In the genomic region with DNA sequence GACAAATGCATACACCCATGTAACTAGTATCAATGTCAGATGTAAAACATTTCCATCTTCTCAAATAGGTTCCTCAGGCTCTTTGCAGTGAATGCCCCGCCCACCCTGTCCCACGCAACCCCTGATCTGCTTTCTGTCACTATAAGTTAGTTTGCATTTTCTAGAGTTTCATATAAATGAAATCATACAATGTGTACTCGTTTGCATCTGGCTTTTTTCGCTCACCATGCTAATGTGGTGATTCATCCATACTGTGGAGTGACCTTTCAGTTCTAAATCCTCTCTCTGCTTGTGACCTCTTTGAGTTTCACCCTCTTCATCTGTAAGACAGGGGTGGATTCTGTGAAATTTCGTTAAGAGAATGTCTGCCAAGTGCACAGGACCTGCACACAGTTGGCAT, we compare ENCODE assay signal across 19 cellular contexts. TPM values are rescaled to one million over a fixed set of nuclear protein-coding genes. Genes with fewer than 3 reads are reported as not detected.
DNase-seq lines count a peak whose midpoint lies in the region; ATAC-seq lines count a peak whose summit lies in the region.
"Had no signal": no experiment of that assay in that cellular context is flagged by ENCODE, and none has a peak within 500 bp of the region (broad histone marks: within the 10 kb centered on the region; RNA-seq: fewer than 3 reads in every experiment).

No MANE protein-coding gene starts in this region.

- H3K9me3 ChIP-seq in MG63: peaks cover 3% of the 10 kb centered on the region; the same call in 1 of the 2 replicates
- H3K9me3 ChIP-seq: gastrocnemius medialis, Peyer's patch, prostate gland had no signal

- H3K4me3 Mint-ChIP-seq in activated naive CD4-positive, alpha-beta T cell treated with anti-CD3 and anti-CD28 coated beads for 36 hours: no peak overlapping the region
- H3K4me3 Mint-ChIP-seq in stimulated activated effector memory CD8-positive, alpha-beta T cell treated with anti-CD3 and anti-CD28 coated beads, Interleukin-12 subunit alpha, Interleukin-12 subunit beta, amount 100 ng/mL, for 72 hours: no peak overlapping the region
- H3K4me3 Mint-ChIP-seq: activated naive CD4-positive, alpha-beta T cell treated with anti-CD3 and anti-CD28 coated beads, Interleukin-2, amount 50 U/mL, for 24 hours; stimulated activated naive CD8-positive, alpha-beta T cell treated with anti-CD3 and anti-CD28 coated beads, Interleukin-15, Interleukin-2, amounts not matched to agents 100 ng/mL and 50 ng/mL, for 24 hours; T-helper 2 cell treated with Interferon-gamma antibody and Interleukin-4, amounts not matched to agents 5 μg/mL and 100 μg/mL, for 36 hours had no signal

- intact Hi-C loops in activated naive CD4-positive, alpha-beta T cell treated with anti-CD3 and anti-CD28 coated beads for 36 hours (cut with micrococcal nuclease): no loop called here

- peaks cover 15% of the 10 kb centered on the region for H3K27me3 Mint-ChIP-seq in activated naive CD4-positive, alpha-beta T cell treated with anti-CD3 and anti-CD28 coated beads for 36 hours (ENCODE audit: low read depth)

- no peak for DNase-seq in activated naive CD4-positive, alpha-beta T cell treated with anti-CD3 and anti-CD28 coated beads, Interleukin-2, amount 50 U/mL, for 72 hours (ENCODE audit: low spot score in 2 of 2)
- no peak for DNase-seq in activated naive CD4-positive, alpha-beta T cell treated with anti-CD3 and anti-CD28 coated beads for 36 hours
- DNase-seq in MG63 (peak; percentile 9), dedifferentiated amniotic fluid mesenchymal stem cell (ENCODE audit: extremely low spot score) (peak; percentile 76), DMS 273 treated with DMSO at 0.1 percent for 48 hours (lab: John Stamatoyannopoulos, UW) (no peak), NCI-H1417 treated with DMSO at 0.1 percent for 48 hours (lab: John Stamatoyannopoulos, UW) (no peak)
- DNase-seq in stimulated activated effector memory CD8-positive, alpha-beta T cell treated with anti-CD3 and anti-CD28 coated beads, Interleukin-12 subunit alpha, Interleukin-12 subunit beta, amount 100 ng/mL, for 72 hours (ENCODE audit: low spot score in 2 of 2): no peak
- DNase-seq: AML-193; dermis blood vessel endothelial cell; DND-41; gastrocnemius medialis; NCI-H1417; Peyer's patch; stimulated activated CD4-positive, alpha-beta T cell treated with anti-CD3 and anti-CD28 coated beads, Interleukin-4, amount 100 ng/mL, for 1 hour had no signal

- no peaks in the 10 kb centered on the region for H3K27me3 ChIP-seq in MG63
- H3K27me3 ChIP-seq: Peyer's patch had no signal

- no peaks in the 10 kb centered on the region for H3K36me3 Mint-ChIP-seq in activated naive CD4-positive, alpha-beta T cell treated with anti-CD3 and anti-CD28 coated beads, Interleukin-2, amount 50 U/mL, for 72 hours
- H3K36me3 Mint-ChIP-seq in activated naive CD4-positive, alpha-beta T cell treated with anti-CD3 and anti-CD28 coated beads for 36 hours (ENCODE audit: low read depth): no peaks in the 10 kb centered on the region
- no peaks in the 10 kb centered on the region for H3K36me3 Mint-ChIP-seq in stimulated activated effector memory CD8-positive, alpha-beta T cell treated with anti-CD3 and anti-CD28 coated beads, Interleukin-12 subunit alpha, Interleukin-12 subunit beta, amount 100 ng/mL, for 72 hours
- H3K36me3 Mint-ChIP-seq: activated naive CD4-positive, alpha-beta T cell treated with anti-CD3 and anti-CD28 coated beads, Interleukin-2, amount 50 U/mL, for 24 hours had no signal

- CTCF ChIA-PET in activated naive CD4-positive, alpha-beta T cell treated with anti-CD3 and anti-CD28 coated beads for 36 hours (lab: Charles Lee): no interaction called here

- H3K4me1 Mint-ChIP-seq in activated naive CD4-positive, alpha-beta T cell treated with anti-CD3 and anti-CD28 coated beads for 36 hours (ENCODE audit: low read depth): peaks cover 2% of the 10 kb centered on the region
- peaks cover 4% of the 10 kb centered on the region for H3K4me1 Mint-ChIP-seq in stimulated activated effector memory CD8-positive, alpha-beta T cell treated with anti-CD3 and anti-CD28 coated beads, Interleukin-12 subunit alpha, Interleukin-12 subunit beta, amount 100 ng/mL, for 72 hours
- H3K4me1 Mint-ChIP-seq: activated naive CD4-positive, alpha-beta T cell treated with anti-CD3 and anti-CD28 coated beads, Interleukin-2, amount 50 U/mL, for 24 hours had no signal

- ATAC-seq in activated naive CD4-positive, alpha-beta T cell treated with anti-CD3 and anti-CD28 coated beads, Interleukin-2, amount 50 U/mL, for 72 hours: peak; percentile 44 to 77
- ATAC-seq in stimulated activated effector memory CD8-positive, alpha-beta T cell treated with anti-CD3 and anti-CD28 coated beads, Interleukin-12 subunit alpha, Interleukin-12 subunit beta, amount 100 ng/mL, for 72 hours: peak; percentile 88
- ATAC-seq in GM19452 (IDR thresholded peaks at IDR 0.05; ENCODE audit: unreplicated experiment): no peak
- ATAC-seq: gastrocnemius medialis had no signal

- no peaks in the 10 kb centered on the region for H3K9me3 Mint-ChIP-seq in activated naive CD4-positive, alpha-beta T cell treated with anti-CD3 and anti-CD28 coated beads, Interleukin-2, amount 50 U/mL, for 72 hours
- no peaks in the 10 kb centered on the region for H3K9me3 Mint-ChIP-seq in activated naive CD4-positive, alpha-beta T cell treated with anti-CD3 and anti-CD28 coated beads for 36 hours
- H3K9me3 Mint-ChIP-seq in stimulated activated effector memory CD8-positive, alpha-beta T cell treated with anti-CD3 and anti-CD28 coated beads, Interleukin-12 subunit alpha, Interleukin-12 subunit beta, amount 100 ng/mL, for 72 hours: no peaks in the 10 kb centered on the region
- H3K9me3 Mint-ChIP-seq: activated naive CD4-positive, alpha-beta T cell treated with anti-CD3 and anti-CD28 coated beads, Interleukin-2, amount 50 U/mL, for 24 hours; stimulated activated naive CD8-positive, alpha-beta T cell treated with anti-CD3 and anti-CD28 coated beads, Interleukin-15, Interleukin-2, amounts not matched to agents 100 ng/mL and 50 ng/mL, for 24 hours; T-helper 2 cell treated with Interferon-gamma antibody and Interleukin-4, amounts not matched to agents 5 μg/mL and 100 μg/mL, for 36 hours had no signal

- H3K4me3 ChIP-seq in MG63: no peak overlapping the region
- H3K4me3 ChIP-seq: gastrocnemius medialis, Peyer's patch, prostate gland had no signal

- H3K27ac Mint-ChIP-seq in activated naive CD4-positive, alpha-beta T cell treated with anti-CD3 and anti-CD28 coated beads, Interleukin-2, amount 50 U/mL, for 72 hours: no peak overlapping the region
- no peak overlapping the region for H3K27ac Mint-ChIP-seq in activated naive CD4-positive, alpha-beta T cell treated with anti-CD3 and anti-CD28 coated beads for 36 hours
- no peak overlapping the region for H3K27ac Mint-ChIP-seq in stimulated activated effector memory CD8-positive, alpha-beta T cell treated with anti-CD3 and anti-CD28 coated beads, Interleukin-12 subunit alpha, Interleukin-12 subunit beta, amount 100 ng/mL, for 72 hours
- H3K27ac Mint-ChIP-seq: activated naive CD4-positive, alpha-beta T cell treated with anti-CD3 and anti-CD28 coated beads, Interleukin-2, amount 50 U/mL, for 24 hours; stimulated activated naive CD8-positive, alpha-beta T cell treated with anti-CD3 and anti-CD28 coated beads, Interleukin-15, Interleukin-2, amounts not matched to agents 100 ng/mL and 50 ng/mL, for 24 hours; T-helper 2 cell treated with Interferon-gamma antibody and Interleukin-4, amounts not matched to agents 5 μg/mL and 100 μg/mL, for 36 hours had no signal

- no peaks in the 10 kb centered on the region for H3K36me3 ChIP-seq in MG63
- H3K36me3 ChIP-seq: gastrocnemius medialis, Peyer's patch, prostate gland had no signal

RNA-seq across cellular contexts. Expression of a gene that starts 30.6 kb away (rescaled TPM):
- under 1 TPM in 1 of 2 donors, not detected in 1; 0.51 TPM for total RNA-seq in activated naive CD4-positive, alpha-beta T cell treated with anti-CD3 and anti-CD28 coated beads, Interleukin-2, amount 50 U/mL, for 72 hours
- total RNA-seq in activated naive CD4-positive, alpha-beta T cell treated with anti-CD3 and anti-CD28 coated beads for 36 hours: under 1 TPM; 0.27 to 0.57 TPM
- total RNA-seq in MG63 (2014; rRNA removed; shearing (Covaris generic); ENCODE audit: low replicate concordance): not detected in 2 replicates
- total RNA-seq: dermis blood vessel endothelial cell had no signal

RNA-seq across cellular contexts. Expression of a gene that starts 38.4 kb away (rescaled TPM):
- 100 to 1,000 TPM; 416 to 490 TPM for total RNA-seq in activated naive CD4-positive, alpha-beta T cell treated with anti-CD3 and anti-CD28 coated beads, Interleukin-2, amount 50 U/mL, for 72 hours
- total RNA-seq in activated naive CD4-positive, alpha-beta T cell treated with anti-CD3 and anti-CD28 coated beads for 36 hours: 100 to 1,000 TPM; 536 to 540 TPM
- 359 and 816 TPM in 2 replicates for total RNA-seq in MG63 (2014; rRNA removed; shearing (Covaris generic); ENCODE audit: low replicate concordance)

RNA-seq across cellular contexts. Expression of a gene that starts 46.7 kb away (rescaled TPM):
- total RNA-seq in activated naive CD4-positive, alpha-beta T cell treated with anti-CD3 and anti-CD28 coated beads, Interleukin-2, amount 50 U/mL, for 72 hours: 10 to 100 TPM; 33.8 to 49.5 TPM
- 10 to 100 TPM; 56.8 to 59.2 TPM for total RNA-seq in activated naive CD4-positive, alpha-beta T cell treated with anti-CD3 and anti-CD28 coated beads for 36 hours
- total RNA-seq in MG63 (2014; rRNA removed; shearing (Covaris generic); ENCODE audit: low replicate concordance): 40.3 and 41.4 TPM in 2 replicates

RNA-seq across cellular contexts. Expression of a gene that starts 46.7 kb away (rescaled TPM):
- total RNA-seq in activated naive CD4-positive, alpha-beta T cell treated with anti-CD3 and anti-CD28 coated beads, Interleukin-2, amount 50 U/mL, for 72 hours: 10 to 100 TPM; 27.5 to 46.3 TPM
- 10 to 100 TPM; 33.1 to 35.3 TPM for total RNA-seq in activated naive CD4-positive, alpha-beta T cell treated with anti-CD3 and anti-CD28 coated beads for 36 hours
- 14.8 and 15.5 TPM in 2 replicates for total RNA-seq in MG63 (2014; rRNA removed; shearing (Covaris generic); ENCODE audit: low replicate concordance)

Comparison
In these comparisons a context has a peak if more than half of its experiments do, and no peak if none do; other contexts are left out.
1. DNase-seq: peak in MG63 (single experiment) and dedifferentiated amniotic fluid mesenchymal stem cell (single experiment); none in activated naive CD4-positive, alpha-beta T cell treated with anti-CD3 and anti-CD28 coated beads, Interleukin-2, amount 50 U/mL, for 72 hours (0 of 2), activated naive CD4-positive, alpha-beta T cell treated with anti-CD3 and anti-CD28 coated beads for 36 hours (single experiment), stimulated activated effector memory CD8-positive, alpha-beta T cell treated with anti-CD3 and anti-CD28 coated beads, Interleukin-12 subunit alpha, Interleukin-12 subunit beta, amount 100 ng/mL, for 72 hours (0 of 2), DMS 273 treated with DMSO at 0.1 percent for 48 hours (single experiment) and NCI-H1417 treated with DMSO at 0.1 percent for 48 hours (single experiment).